1 cellular context compared by ENCODE assay signal in the genomic region with DNA sequence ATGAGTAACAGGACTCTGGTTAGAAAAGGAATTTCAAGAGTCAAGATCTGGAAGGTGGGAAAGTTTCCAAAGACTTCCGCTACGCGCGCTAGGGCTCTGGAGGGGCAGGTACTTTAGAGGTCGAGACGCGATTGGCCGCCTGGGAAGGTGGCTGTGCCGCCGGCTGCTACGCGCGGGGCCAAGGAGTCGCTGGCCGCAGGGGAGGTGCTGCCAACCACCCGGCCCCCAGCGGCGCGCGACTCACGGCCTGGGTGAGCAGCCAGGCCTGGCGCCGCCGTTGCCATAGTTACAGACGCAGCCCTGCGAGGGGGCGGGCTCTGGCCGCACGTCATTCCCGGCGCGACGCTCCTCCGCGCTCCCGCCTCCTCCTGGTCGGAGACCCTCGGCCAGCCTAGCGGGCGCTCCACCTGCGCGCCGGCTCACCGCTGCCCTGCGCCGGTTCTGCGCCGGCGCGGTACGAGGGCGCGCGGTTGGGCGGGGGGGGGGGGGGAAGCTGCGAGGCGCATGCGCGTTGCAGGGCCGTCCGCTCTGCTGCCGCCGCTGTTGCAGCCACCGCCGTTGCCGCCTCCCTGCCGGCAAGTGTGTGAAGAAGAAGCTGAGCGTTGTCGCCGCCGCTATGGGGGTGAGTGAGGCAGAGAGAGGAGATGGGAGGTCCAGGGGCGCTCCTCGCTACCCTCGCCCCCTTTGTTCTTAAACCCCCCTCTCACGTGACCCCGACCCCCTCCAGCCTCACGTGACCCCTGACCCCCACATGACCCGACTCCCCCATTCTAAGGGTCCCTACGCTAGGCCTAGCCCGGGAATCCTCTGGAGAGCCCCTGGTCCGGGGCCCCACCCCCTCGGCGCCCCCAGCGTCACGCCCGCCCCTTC.
A peak's percentile ranks its signal among the peaks of the same experiment; 100 is the strongest.
TF ChIP-seq lines count a peak whose summit lies in the region.

A gene (plus strand): TSS at position 522 of the 870 bp plus-strand sequence. CDS start 95 bp downstream, at position 617.

TF ChIP-seq in IMR-90, 13 proteins besides CTCF, POLR2A, EP300 and RAD21 (continued from another document):
- no peak for TF ChIP-seq NFE2L2 (IDR thresholded peaks at IDR 0.05; ENCODE audit: low read depth, low read length)
- TF ChIP-seq MAFK (IDR thresholded peaks at IDR 0.05; ENCODE audit: low read depth, low read length): no peak
- TF ChIP-seq, protein P1, sequence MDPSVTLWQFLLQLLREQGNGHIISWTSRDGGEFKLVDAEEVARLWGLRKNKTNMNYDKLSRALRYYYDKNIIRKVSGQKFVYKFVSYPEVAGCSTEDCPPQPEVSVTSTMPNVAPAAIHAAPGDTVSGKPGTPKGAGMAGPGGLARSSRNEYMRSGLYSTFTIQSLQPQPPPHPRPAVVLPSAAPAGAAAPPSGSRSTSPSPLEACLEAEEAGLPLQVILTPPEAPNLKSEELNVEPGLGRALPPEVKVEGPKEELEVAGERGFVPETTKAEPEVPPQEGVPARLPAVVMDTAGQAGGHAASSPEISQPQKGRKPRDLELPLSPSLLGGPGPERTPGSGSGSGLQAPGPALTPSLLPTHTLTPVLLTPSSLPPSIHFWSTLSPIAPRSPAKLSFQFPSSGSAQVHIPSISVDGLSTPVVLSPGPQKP (IDR thresholded peaks at IDR 0.05; ENCODE audit: borderline replicate concordance, low read depth, low read length): no peak
- no peak for TF ChIP-seq CHD1 (IDR thresholded peaks at IDR 0.05; ENCODE audit: low read depth, low read length)
- TF ChIP-seq FOS (IDR thresholded peaks at IDR 0.05; ENCODE audit: low read depth, low read length): no peak
- peak; percentile 81 for TF ChIP-seq BHLHE40 (IDR thresholded peaks at IDR 0.05; ENCODE audit: low read depth, low read length)
- peak; percentile 95 for TF ChIP-seq MAZ (IDR thresholded peaks at IDR 0.05; ENCODE audit: borderline replicate concordance, low read depth, low read length)
- TF ChIP-seq, protein P2, sequence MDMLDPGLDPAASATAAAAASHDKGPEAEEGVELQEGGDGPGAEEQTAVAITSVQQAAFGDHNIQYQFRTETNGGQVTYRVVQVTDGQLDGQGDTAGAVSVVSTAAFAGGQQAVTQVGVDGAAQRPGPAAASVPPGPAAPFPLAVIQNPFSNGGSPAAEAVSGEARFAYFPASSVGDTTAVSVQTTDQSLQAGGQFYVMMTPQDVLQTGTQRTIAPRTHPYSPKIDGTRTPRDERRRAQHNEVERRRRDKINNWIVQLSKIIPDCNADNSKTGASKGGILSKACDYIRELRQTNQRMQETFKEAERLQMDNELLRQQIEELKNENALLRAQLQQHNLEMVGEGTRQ (IDR thresholded peaks at IDR 0.05; ENCODE audit: low read depth, low read length): peak; percentile 89
- TF ChIP-seq RCOR1 (IDR thresholded peaks at IDR 0.05; ENCODE audit: insufficient replicate concordance, low read length): no peak
